In genomic region chr6:153056308-153056707, GRCh38 we compare ENCODE assay signal across 13 cellular contexts. TPM values are rescaled to one million over a fixed set of nuclear protein-coding genes. Genes with fewer than 3 reads are reported as not detected.
DNase-seq lines count a peak whose midpoint lies in the region; ATAC-seq and TF ChIP-seq lines count a peak whose summit lies in the region.
"Had no signal": no experiment of that assay in that cellular context is flagged by ENCODE, and none has a peak within 500 bp of the region (broad histone marks: within the 10 kb centered on the region; RNA-seq: fewer than 3 reads in every experiment).

No MANE protein-coding gene starts in this region.

- no peak overlapping the region for H3K56ac ChIP-seq in mesendoderm (ENCODE audit: low read length)

- intact Hi-C loops in PC-3 (cut with micrococcal nuclease), result no loop called here

- WGBS in mesendoderm (ENCODE audit: extremely low coverage, insufficient coverage, low lambda C conversion rate), result no CpG with 5 or more reads among the region's 2 CpGs

- H3K9me2 ChIP-seq in PC-3 (replicated peaks; ENCODE audit: low read length), result no peaks in the 10 kb centered on the region

- no peak overlapping the region for H2BK5ac ChIP-seq in mesendoderm (ENCODE audit: low read length)

- no peak overlapping the region for H3K18ac ChIP-seq in mesendoderm (ENCODE audit: low read length)

- no peaks in the 10 kb centered on the region for H3K27me3 ChIP-seq in PC-3 (ENCODE audit: low read length)
- H3K27me3 ChIP-seq in mesendoderm (ENCODE audit: insufficient read depth, low read length, poor library complexity), result no peaks in the 10 kb centered on the region
- H3K27me3 ChIP-seq: BLaER1 treated with 17β-estradiol and CSF1 and Interleukin-3, amounts not matched to agents 10 nM and 100 nM had no signal

- H3K23ac ChIP-seq in mesendoderm (ENCODE audit: low read length), result no peak overlapping the region

- CTCF ChIA-PET in PC-3 (lab: Charles Lee), result no interaction called here

- H3K79me2 ChIP-seq in PC-3 (ENCODE audit: low read length), result no peaks in the 10 kb centered on the region
- no peaks in the 10 kb centered on the region for H3K79me2 ChIP-seq in mesendoderm (ENCODE audit: control insufficient read depth, insufficient read depth, low read length)

- no peak for ATAC-seq in PC-3
- no peak for ATAC-seq in HG03520 (IDR thresholded peaks at IDR 0.05; ENCODE audit: unreplicated experiment)
- ATAC-seq: GM23338 had no signal

- BruUV-seq in PC-3 (replicated peaks; lab: Mats Ljungman, UMichigan), result no TSS peak

- H2AFZ ChIP-seq in PC-3 (ENCODE audit: low read length), result no peak overlapping the region
- H2AFZ ChIP-seq: GM23338 had no signal

- no peaks in the 10 kb centered on the region for H4K20me1 ChIP-seq in PC-3 (ENCODE audit: low read length)
- H4K20me1 ChIP-seq: BLaER1 treated with 17β-estradiol and CSF1 and Interleukin-3, amounts not matched to agents 10 nM and 100 nM had no signal

- H3K79me1 ChIP-seq in mesendoderm (ENCODE audit: low read length), result no peaks in the 10 kb centered on the region

- H3K9ac ChIP-seq in PC-3 (ENCODE audit: low read length) (no peak overlapping the region), mesendoderm (ENCODE audit: low read length) (no peak overlapping the region)
- H3K9ac ChIP-seq: BLaER1 treated with 17β-estradiol and CSF1 and Interleukin-3, amounts not matched to agents 10 nM and 100 nM had no signal

- H2AK5ac ChIP-seq in mesendoderm (ENCODE audit: low read length), result no peak overlapping the region

- POLR2A ChIA-PET in PC-3 (lab: Charles Lee; ENCODE audit: unreplicated experiment), result no interaction called here

- no peak overlapping the region for H2BK15ac ChIP-seq in mesendoderm (replicated peaks; ENCODE audit: low read depth)

- no peak overlapping the region for H3K4ac ChIP-seq in mesendoderm (ENCODE audit: low read depth, low read length)

- DNase-seq in NCI-H2196 (lab: John Stamatoyannopoulos, UW; ENCODE audit: unreplicated experiment) (peak; percentile 17), NCI-H2196 treated with DMSO at 0.1 percent for 48 hours (lab: John Stamatoyannopoulos, UW; ENCODE audit: unreplicated experiment) (no peak), DMS79 treated with DMSO at 0.1 percent for 48 hours (lab: John Stamatoyannopoulos, UW) (peak; percentile 28), PC-3 (peak; percentile 61), mesendoderm (peak; percentile 40), NCI-H2029 (lab: John Stamatoyannopoulos, UW) (no peak)
- DNase-seq: CD8-positive, alpha-beta memory T cell; COR-L47; HCEC 1CT had no signal

- no peaks in the 10 kb centered on the region for H3K36me3 ChIP-seq in PC-3 (ENCODE audit: low read depth, low read length)
- no peaks in the 10 kb centered on the region for H3K36me3 ChIP-seq in mesendoderm (ENCODE audit: control insufficient read depth, insufficient read depth, low read length)
- H3K36me3 ChIP-seq: BLaER1 treated with 17β-estradiol and CSF1 and Interleukin-3, amounts not matched to agents 10 nM and 100 nM had no signal

- H4K5ac ChIP-seq in mesendoderm (ENCODE audit: low read length), result no peak overlapping the region

- H3K9me3 ChIP-seq in PC-3 (ENCODE audit: low read length), result no peaks in the 10 kb centered on the region
- H3K9me3 ChIP-seq: BLaER1 treated with 17β-estradiol and CSF1 and Interleukin-3, amounts not matched to agents 10 nM and 100 nM had no signal

- H3K27ac ChIP-seq in PC-3 (ENCODE audit: low read length) (no peak overlapping the region), mesendoderm (ENCODE audit: low read depth, low read length) (no peak overlapping the region)
- H3K27ac ChIP-seq: BLaER1 treated with 17β-estradiol and CSF1 and Interleukin-3, amounts not matched to agents 10 nM and 100 nM; HL-60 had no signal

- H3K4me1 ChIP-seq in PC-3 (ENCODE audit: insufficient read depth, low read length), result peaks cover 31% of the 10 kb centered on the region
- H3K4me1 ChIP-seq in mesendoderm (ENCODE audit: control insufficient read depth, low read depth, low read length), result no peaks in the 10 kb centered on the region
- H3K4me1 ChIP-seq: BLaER1 treated with 17β-estradiol and CSF1 and Interleukin-3, amounts not matched to agents 10 nM and 100 nM had no signal

- H3K4me2 ChIP-seq in PC-3 (ENCODE audit: low read length) (no peak overlapping the region), mesendoderm (ENCODE audit: low read length) (no peak overlapping the region)
- H3K4me2 ChIP-seq: BLaER1 treated with 17β-estradiol and CSF1 and Interleukin-3, amounts not matched to agents 10 nM and 100 nM; GM23338 had no signal

- TF ChIP-seq CTCF in PC-3 (conservative IDR thresholded peaks at IDR 0.05; ENCODE audit: low read depth, low read length), result no peak

- no peaks in the 10 kb centered on the region for H3F3A ChIP-seq in PC-3 (ENCODE audit: low read length, unreplicated experiment)

- H3K4me3 ChIP-seq in PC-3 (ENCODE audit: low read length) (no peak overlapping the region), mesendoderm (ENCODE audit: low read length) (no peak overlapping the region)
- H3K4me3 ChIP-seq: BLaER1 treated with 17β-estradiol and CSF1 and Interleukin-3, amounts not matched to agents 10 nM and 100 nM; GM23338 had no signal

- H2BK120ac ChIP-seq in mesendoderm (ENCODE audit: low read depth, low read length), result no peak overlapping the region

- H4K8ac ChIP-seq in mesendoderm (ENCODE audit: low read depth, low read length), result no peak overlapping the region

RNA-seq across cellular contexts. Expression of gene MTRF1L, which starts 53.8 kb away (rescaled TPM):
- 12.7 and 19.1 TPM in 2 replicates for total RNA-seq in PC-3 (2014; rRNA removed)
- polyA plus RNA-seq in mesendoderm (2013, experiment 1 of 2), result 20.9 TPM
- 21.8 TPM for polyA plus RNA-seq in mesendoderm (2013, experiment 2 of 2)

Comparison
In these comparisons a context has a peak if more than half of its experiments do, and no peak if none do; other contexts are left out.
1. DNase-seq: peak in NCI-H2196 (single experiment), DMS79 treated with DMSO at 0.1 percent for 48 hours (single experiment), PC-3 (single experiment) and mesendoderm (single experiment); none in NCI-H2196 treated with DMSO at 0.1 percent for 48 hours (single experiment) and NCI-H2029 (single experiment).